In the genomic region with DNA sequence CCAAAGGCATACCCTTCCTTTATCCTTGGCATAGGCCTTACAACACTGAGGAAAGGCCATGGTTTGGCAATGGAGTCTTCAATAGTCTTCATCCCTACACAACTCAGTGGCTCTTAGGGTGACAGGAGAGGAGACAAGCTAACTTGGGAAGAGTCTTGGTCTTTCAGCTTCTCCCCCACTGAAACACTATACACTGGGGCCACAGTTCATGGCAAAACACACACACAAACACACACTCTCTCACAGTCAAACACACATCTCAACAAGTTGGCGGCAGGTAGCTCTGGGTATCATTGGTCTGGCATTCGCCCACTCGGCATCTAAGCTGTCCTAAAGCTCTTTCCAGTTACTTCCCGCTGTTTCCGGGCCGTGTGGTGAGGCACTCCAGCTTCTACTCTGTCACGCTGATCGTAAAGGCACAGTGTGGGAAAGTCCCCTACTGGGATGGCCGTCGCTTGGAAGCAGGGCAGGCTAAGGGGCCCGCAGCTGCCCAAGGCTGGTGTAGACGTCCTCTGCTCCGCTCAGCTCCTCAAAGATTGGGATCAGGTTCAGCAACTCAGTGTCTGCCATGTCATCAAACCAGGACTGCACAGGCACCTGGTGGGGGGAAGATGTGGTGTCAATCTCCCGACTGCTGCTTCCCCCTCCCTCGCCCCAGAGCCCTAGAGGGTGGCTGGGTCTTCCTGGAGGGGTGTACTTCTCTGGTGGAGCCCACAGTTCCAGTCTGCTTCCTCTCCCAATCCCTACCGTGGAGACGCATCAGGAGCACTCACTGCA, we compare ENCODE assay signal across 16 cellular contexts. TPM values are rescaled to one million over a fixed set of nuclear protein-coding genes. Genes with fewer than 3 reads are reported as not detected.
DNase-seq lines count a peak whose midpoint lies in the region; ATAC-seq and TF ChIP-seq lines count a peak whose summit lies in the region.
"Had no signal": no experiment of that assay in that cellular context is flagged by ENCODE, and none has a peak within 500 bp of the region (broad histone marks: within the 10 kb centered on the region; RNA-seq: fewer than 3 reads in every experiment).

No MANE protein-coding gene starts in this region.

- TF ChIP-seq CTCF in CD4-positive, alpha-beta T cell (IDR thresholded peaks at IDR 0.05): no peak
- TF ChIP-seq CTCF in Caco-2 (IDR thresholded peaks at IDR 0.05; ENCODE audit: insufficient read depth in 1 of 2, low read depth in 1 of 2, low read length in 1 of 2, severe bottlenecking in 1 of 2, unreplicated experiment in 1 of 2) (no peak), osteocyte (IDR thresholded peaks at IDR 0.05) (no peak)

- no peak overlapping the region for H3K27ac ChIP-seq in CD4-positive, alpha-beta T cell (ENCODE audit: low read depth, low read length)

- peaks cover 81% of the 10 kb centered on the region for H3K36me3 Mint-ChIP-seq in CD4-positive, alpha-beta T cell (ENCODE audit: low read depth)
- H3K36me3 Mint-ChIP-seq in Caco-2 (ENCODE audit: insufficient read depth, unreplicated experiment): peaks cover 92% of the 10 kb centered on the region
- peaks cover 55% of the 10 kb centered on the region for H3K36me3 Mint-ChIP-seq in effector memory CD8-positive, alpha-beta T cell (ENCODE audit: insufficient read depth)
- peaks cover 71% of the 10 kb centered on the region for H3K36me3 Mint-ChIP-seq in osteocyte (ENCODE audit: unreplicated experiment)

- no peaks in the 10 kb centered on the region for H3K27me3 Mint-ChIP-seq in CD4-positive, alpha-beta T cell
- H3K27me3 Mint-ChIP-seq in Caco-2 (ENCODE audit: insufficient read depth, unreplicated experiment) (no peaks in the 10 kb centered on the region), osteocyte (ENCODE audit: unreplicated experiment) (no peaks in the 10 kb centered on the region)
- H3K27me3 Mint-ChIP-seq in effector memory CD8-positive, alpha-beta T cell: no peaks in the 10 kb centered on the region

- H3K4me3 Mint-ChIP-seq in CD4-positive, alpha-beta T cell: no peak overlapping the region
- H3K4me3 Mint-ChIP-seq in Caco-2 (ENCODE audit: unreplicated experiment) (no peak overlapping the region), osteocyte (ENCODE audit: unreplicated experiment) (no peak overlapping the region)
- H3K4me3 Mint-ChIP-seq in effector memory CD8-positive, alpha-beta T cell: no peak overlapping the region
- H3K4me3 Mint-ChIP-seq: activated naive CD4-positive, alpha-beta T cell treated with anti-CD3 and anti-CD28 coated beads for 36 hours; GM23338; T-helper 1 cell treated with Interleukin-12 subunit alpha and Interleukin-12 subunit beta and Interleukin-4 antibody, amounts not matched to agents 30 μg/mL and 1 μg/mL, for 36 hours had no signal

- H3K27ac Mint-ChIP-seq in CD4-positive, alpha-beta T cell: peak overlapping the region; percentile 59
- peak overlapping the region; percentile 15 for H3K27ac Mint-ChIP-seq in Caco-2 (ENCODE audit: unreplicated experiment)
- H3K27ac Mint-ChIP-seq in effector memory CD8-positive, alpha-beta T cell: peak overlapping the region; percentile 62
- H3K27ac Mint-ChIP-seq in osteocyte (ENCODE audit: unreplicated experiment): peak overlapping the region; percentile 35
- H3K27ac Mint-ChIP-seq: activated naive CD4-positive, alpha-beta T cell treated with anti-CD3 and anti-CD28 coated beads for 36 hours; GM23338; T-helper 1 cell treated with Interleukin-12 subunit alpha and Interleukin-12 subunit beta and Interleukin-4 antibody, amounts not matched to agents 30 μg/mL and 1 μg/mL, for 36 hours had no signal

- CTCF ChIA-PET in CD4-positive, alpha-beta T cell (lab: Charles Lee): no interaction called here
- CTCF ChIA-PET in Caco-2 (lab: Charles Lee): no interaction called here

- H3K4me3 ChIP-seq in Caco-2 (ENCODE audit: low read depth, low read length): no peak overlapping the region
- H3K4me3 ChIP-seq: GM23338 had no signal

- no peaks in the 10 kb centered on the region for H3K4me1 ChIP-seq in Caco-2

- H3K36me3 ChIP-seq in Caco-2 (ENCODE audit: control insufficient read depth, insufficient read depth, low read length): peaks cover 12% of the 10 kb centered on the region

- DNase-seq in CD4-positive, alpha-beta T cell: no peak
- DNase-seq in Caco-2 (no peak), osteocyte (ENCODE audit: extremely low spot score, unreplicated experiment) (no peak), epidermal melanocyte (ENCODE audit: insufficient read length, low spot score) (no peak), cerebellar nuclear complex (lab: John Stamatoyannopoulos, UW) (no peak), NOMO-1 treated with DMSO at 0.1 percent for 48 hours (lab: John Stamatoyannopoulos, UW; ENCODE audit: unreplicated experiment) (no peak), globus pallidus (ENCODE audit: low spot score) (no peak)
- no peak for DNase-seq in effector memory CD8-positive, alpha-beta T cell
- DNase-seq: activated naive CD4-positive, alpha-beta T cell treated with anti-CD3 and anti-CD28 coated beads for 36 hours; NCI-H2029; NCI-H510A treated with DMSO at 0.1 percent for 48 hours; SHP77 treated with DMSO at 0.1 percent for 48 hours; small intestine; trophoblast cell had no signal

- H3K9me3 ChIP-seq in CD4-positive, alpha-beta T cell (ENCODE audit: control insufficient read depth, low read length): no peaks in the 10 kb centered on the region
- no peaks in the 10 kb centered on the region for H3K9me3 ChIP-seq in Caco-2

- peaks cover 7% of the 10 kb centered on the region for H3K4me1 Mint-ChIP-seq in CD4-positive, alpha-beta T cell (ENCODE audit: low read depth)
- H3K4me1 Mint-ChIP-seq in Caco-2 (ENCODE audit: low read depth, unreplicated experiment) (no peaks in the 10 kb centered on the region), osteocyte (ENCODE audit: unreplicated experiment) (no peaks in the 10 kb centered on the region)
- H3K4me1 Mint-ChIP-seq in effector memory CD8-positive, alpha-beta T cell (ENCODE audit: low read depth in 2 of 2): peaks cover 7 to 13% of the 10 kb centered on the region in 2 donors
- H3K4me1 Mint-ChIP-seq: GM23338 had no signal

- POLR2A ChIA-PET in CD4-positive, alpha-beta T cell (lab: Charles Lee): interaction anchor here (0.6 to 1.6 kb wide), 2 partner anchors 12 to 23 kb away, joined by 3 to 4 read pairs; a partner anchor contains a TSS
- POLR2A ChIA-PET in Caco-2 (lab: Charles Lee): no interaction called here

- ATAC-seq in CD4-positive, alpha-beta T cell (ENCODE audit: poor library complexity): no peak
- no peak for ATAC-seq in effector memory CD8-positive, alpha-beta T cell (replicated peaks)
- ATAC-seq: GM23338 had no signal

- no TSS peak for BruUV-seq in Caco-2 (replicated peaks; lab: Mats Ljungman, UMichigan)

- H3K9me3 Mint-ChIP-seq in CD4-positive, alpha-beta T cell: no peaks in the 10 kb centered on the region
- H3K9me3 Mint-ChIP-seq in Caco-2 (ENCODE audit: unreplicated experiment): no peaks in the 10 kb centered on the region
- H3K9me3 Mint-ChIP-seq in effector memory CD8-positive, alpha-beta T cell: no peaks in the 10 kb centered on the region
- H3K9me3 Mint-ChIP-seq in osteocyte (ENCODE audit: unreplicated experiment): no peaks in the 10 kb centered on the region
- H3K9me3 Mint-ChIP-seq: activated naive CD4-positive, alpha-beta T cell treated with anti-CD3 and anti-CD28 coated beads for 36 hours; GM23338; T-helper 1 cell treated with Interleukin-12 subunit alpha and Interleukin-12 subunit beta and Interleukin-4 antibody, amounts not matched to agents 30 μg/mL and 1 μg/mL, for 36 hours had no signal

- intact Hi-C loops in CD4-positive, alpha-beta T cell (cut with DNase I, micrococcal nuclease): no loop called here
- intact Hi-C loops in Caco-2 (cut with micrococcal nuclease; ENCODE audit: unreplicated experiment): no loop called here

- no peaks in the 10 kb centered on the region for H3K27me3 ChIP-seq in CD4-positive, alpha-beta T cell (ENCODE audit: control insufficient read depth, insufficient read depth, low read length)
- H3K27me3 ChIP-seq in Caco-2 (replicated peaks; ENCODE audit: control insufficient read depth, insufficient read depth, low read length): no peaks in the 10 kb centered on the region

RNA-seq across cellular contexts. Expression of a gene that starts 4.8 kb away (rescaled TPM):
- 1 to 10 TPM in 1 of 2 experiments, under 1 TPM in 1; 0.60 to 1.2 TPM for total RNA-seq in CD4-positive, alpha-beta T cell
- total RNA-seq in Caco-2 (2022) (0.84 and 2.3 TPM in 2 replicates), osteocyte (4.7 and 6.0 TPM in 2 replicates)

RNA-seq across cellular contexts. Expression of a gene that starts 23.2 kb away (rescaled TPM):
- 10 to 100 TPM; 86.2 to 86.4 TPM for total RNA-seq in CD4-positive, alpha-beta T cell
- total RNA-seq in Caco-2 (2022): 103 and 117 TPM in 2 replicates
- 171 and 179 TPM in 2 replicates for total RNA-seq in osteocyte

RNA-seq across cellular contexts. Expression of a gene that starts 40.7 kb away (rescaled TPM):
- total RNA-seq in CD4-positive, alpha-beta T cell: 10 to 100 TPM; 25.8 to 26.9 TPM
- total RNA-seq in Caco-2 (2022) (48.0 and 57.5 TPM in 2 replicates), osteocyte (23.6 and 28.5 TPM in 2 replicates)

RNA-seq across cellular contexts. Expression of a gene that starts 50.9 kb away (rescaled TPM):
- total RNA-seq in CD4-positive, alpha-beta T cell: 1 to 10 TPM; 1.1 to 1.4 TPM
- total RNA-seq in Caco-2 (2022) (5.0 and 6.7 TPM in 2 replicates), osteocyte (9.8 and 11.8 TPM in 2 replicates)

RNA-seq across cellular contexts. Expression of a gene that starts 51.4 kb away (rescaled TPM):
- total RNA-seq in CD4-positive, alpha-beta T cell: 10 to 100 TPM in 1 of 2 experiments, 1 to 10 TPM in 1; 9.3 to 12.0 TPM
- total RNA-seq in Caco-2 (2022): 34.1 and 37.8 TPM in 2 replicates
- 22.3 and 23.9 TPM in 2 replicates for total RNA-seq in osteocyte
